11 cellular contexts compared by ENCODE assay signal in genomic region chr4:2057382-2058065, GRCh38. TPM values are rescaled to one million over a fixed set of nuclear protein-coding genes. Genes with fewer than 3 reads are reported as not detected.
A peak's percentile ranks its signal among the peaks of the same experiment; 100 is the strongest.
DNase-seq lines count a peak whose midpoint lies in the region; ATAC-seq and TF ChIP-seq lines count a peak whose summit lies in the region.
"Had no signal": no experiment of that assay in that cellular context is flagged by ENCODE, and none has a peak within 500 bp of the region (broad histone marks: within the 10 kb centered on the region; RNA-seq: fewer than 3 reads in every experiment).

No MANE protein-coding gene starts in this region.

- TF ChIP-seq CTCF in CD8-positive, alpha-beta T cell (IDR thresholded peaks at IDR 0.05): no peak
- TF ChIP-seq CTCF in H9 (conservative IDR thresholded peaks at IDR 0.05) (no peak), nephron progenitor cell (IDR thresholded peaks at IDR 0.05) (no peak)

- CTCF ChIA-PET in CD8-positive, alpha-beta T cell (lab: Charles Lee): interaction anchor here (0.7 kb wide), 1 partner anchor 10 kb away, joined by 4 read pairs; no protein-coding TSS in a partner anchor

- H4K8ac ChIP-seq in H9 (replicated peaks; ENCODE audit: insufficient read length, low read depth, low read length): no peak overlapping the region

- H3K4me1 ChIP-seq in CD8-positive, alpha-beta T cell (ENCODE audit: insufficient read depth, low read length): peaks cover 3% of the 10 kb centered on the region
- no peaks in the 10 kb centered on the region for H3K4me1 ChIP-seq in H9 (ENCODE audit: insufficient read depth, low read length)

- no peak overlapping the region for H3T11ph ChIP-seq in H9 (ENCODE audit: low read length)

- no peak overlapping the region for H3K56ac ChIP-seq in H9 (ENCODE audit: insufficient read length, low read depth, low read length)

- no peak overlapping the region for H2AK5ac ChIP-seq in H9 (ENCODE audit: insufficient read length, low read length)

- no peak overlapping the region for H3K4me3 ChIP-seq in CD8-positive, alpha-beta T cell (ENCODE audit: low read depth, low read length)

- peak overlapping the region; percentile 76 for H3K4me3 Mint-ChIP-seq in CD8-positive, alpha-beta T cell
- H3K4me3 Mint-ChIP-seq in H9: peak overlapping the region; percentile 53 to 73
- peak overlapping the region; percentile 57 for H3K4me3 Mint-ChIP-seq in activated naive CD8-positive, alpha-beta T cell treated with anti-CD3 and anti-CD28 coated beads, Interleukin-2, amount 50 U/mL, for 24 hours
- peak overlapping the region; percentile 78 for H3K4me3 Mint-ChIP-seq in nephron progenitor cell

- H3K14ac ChIP-seq in H9 (ENCODE audit: insufficient read depth, low read length): no peak overlapping the region

- H3K27me3 Mint-ChIP-seq in CD8-positive, alpha-beta T cell (ENCODE audit: low read depth): peaks cover 37% of the 10 kb centered on the region
- H3K27me3 Mint-ChIP-seq in H9 (ENCODE audit: low read depth) (peaks cover 73% of the 10 kb centered on the region), nephron progenitor cell (ENCODE audit: low read depth, poor library complexity) (peaks cover 70% of the 10 kb centered on the region)
- peaks cover 32% of the 10 kb centered on the region for H3K27me3 Mint-ChIP-seq in activated naive CD8-positive, alpha-beta T cell treated with anti-CD3 and anti-CD28 coated beads, Interleukin-2, amount 50 U/mL, for 24 hours

- peaks cover 6% of the 10 kb centered on the region for H3K4me1 Mint-ChIP-seq in CD8-positive, alpha-beta T cell (ENCODE audit: low read depth)
- H3K4me1 Mint-ChIP-seq in H9: peaks cover 2 to 10% of the 10 kb centered on the region in 2 experiments
- H3K4me1 Mint-ChIP-seq in activated naive CD8-positive, alpha-beta T cell treated with anti-CD3 and anti-CD28 coated beads, Interleukin-2, amount 50 U/mL, for 24 hours: peaks cover 2% of the 10 kb centered on the region
- H3K4me1 Mint-ChIP-seq in nephron progenitor cell: no peaks in the 10 kb centered on the region

- no peak for ATAC-seq in CD8-positive, alpha-beta T cell
- ATAC-seq in activated naive CD8-positive, alpha-beta T cell treated with anti-CD3 and anti-CD28 coated beads, Interleukin-2, amount 50 U/mL, for 24 hours: no peak
- ATAC-seq in GM21529 (IDR thresholded peaks at IDR 0.05; ENCODE audit: unreplicated experiment): no peak

- no peaks in the 10 kb centered on the region for H3K9me3 Mint-ChIP-seq in CD8-positive, alpha-beta T cell
- H3K9me3 Mint-ChIP-seq in H9: no peaks in the 10 kb centered on the region; a peak in 1 of 5 replicates
- H3K9me3 Mint-ChIP-seq in activated naive CD8-positive, alpha-beta T cell treated with anti-CD3 and anti-CD28 coated beads, Interleukin-2, amount 50 U/mL, for 24 hours: no peaks in the 10 kb centered on the region
- no peaks in the 10 kb centered on the region for H3K9me3 Mint-ChIP-seq in nephron progenitor cell

- H3K4ac ChIP-seq in H9 (ENCODE audit: low read depth, low read length): no peak overlapping the region

- H4K5ac ChIP-seq in H9 (ENCODE audit: insufficient read length, low read depth, low read length): no peak overlapping the region

- no peak for DNase-seq in CD8-positive, alpha-beta T cell
- DNase-seq in H9 (no peak), nephron progenitor cell (no peak), OCI-M1 (lab: John Stamatoyannopoulos, UW) (no peak), HT-29 (ENCODE audit: low spot score) (no peak)
- no peak for DNase-seq in activated naive CD8-positive, alpha-beta T cell treated with anti-CD3 and anti-CD28 coated beads, Interleukin-2, amount 50 U/mL, for 24 hours
- DNase-seq: activated CD8-positive, alpha-beta memory T cell treated with anti-CD3 and anti-CD28 coated beads for 24 hours; mesendoderm; NCI-H187 treated with DMSO at 0.1 percent for 48 hours had no signal

- H3K27ac Mint-ChIP-seq in CD8-positive, alpha-beta T cell: no peak overlapping the region
- H3K27ac Mint-ChIP-seq in H9 (no peak overlapping the region), nephron progenitor cell (no peak overlapping the region)
- no peak overlapping the region for H3K27ac Mint-ChIP-seq in activated naive CD8-positive, alpha-beta T cell treated with anti-CD3 and anti-CD28 coated beads, Interleukin-2, amount 50 U/mL, for 24 hours

- no peak overlapping the region for H3K23ac ChIP-seq in H9 (ENCODE audit: insufficient read length, low read depth, low read length)

- H4K20me1 ChIP-seq in H9 (ENCODE audit: control insufficient read depth, insufficient read depth, insufficient read length): no peaks in the 10 kb centered on the region

- no peaks in the 10 kb centered on the region for H3K36me3 ChIP-seq in CD8-positive, alpha-beta T cell (ENCODE audit: insufficient read depth, low read length)

- intact Hi-C loops in CD8-positive, alpha-beta T cell (cut with DNase I, micrococcal nuclease): no loop called here

- H2BK5ac ChIP-seq in H9 (ENCODE audit: insufficient read length, low read length): no peak overlapping the region

- H3K9me3 ChIP-seq in CD8-positive, alpha-beta T cell (ENCODE audit: low read length): no peaks in the 10 kb centered on the region
- no peaks in the 10 kb centered on the region for H3K9me3 ChIP-seq in H9 (ENCODE audit: control insufficient read depth, low read depth, low read length)

- no peak overlapping the region for H2BK120ac ChIP-seq in H9 (ENCODE audit: low read depth, low read length, poor library complexity, severe bottlenecking)

- H2AFZ ChIP-seq in H9 (ENCODE audit: low read length): no peak overlapping the region

- no peak overlapping the region for H3K18ac ChIP-seq in H9 (ENCODE audit: insufficient read length, low read depth, low read length)

- no peak overlapping the region for H3K9ac ChIP-seq in H9 (ENCODE audit: extremely low read depth, insufficient read length, low read length)

- H3K23me2 ChIP-seq in H9 (ENCODE audit: insufficient read length, low read depth, low read length, poor library complexity, severe bottlenecking): peaks cover 8% of the 10 kb centered on the region

- no peak overlapping the region for H4K91ac ChIP-seq in H9 (ENCODE audit: insufficient read length, low read depth, low read length)

- no peak overlapping the region for H2BK12ac ChIP-seq in H9 (ENCODE audit: insufficient read length, low read depth, low read length)

- no peaks in the 10 kb centered on the region for H3K36me3 Mint-ChIP-seq in CD8-positive, alpha-beta T cell
- H3K36me3 Mint-ChIP-seq in H9 (ENCODE audit: insufficient read depth in 1 of 3, low read depth in 3 of 3) (no peaks in the 10 kb centered on the region; a peak in 1 of 7 replicates), nephron progenitor cell (ENCODE audit: low read depth) (no peaks in the 10 kb centered on the region)
- no peaks in the 10 kb centered on the region for H3K36me3 Mint-ChIP-seq in activated naive CD8-positive, alpha-beta T cell treated with anti-CD3 and anti-CD28 coated beads, Interleukin-2, amount 50 U/mL, for 24 hours (ENCODE audit: low read depth)

- H3K27ac ChIP-seq in CD8-positive, alpha-beta T cell (ENCODE audit: low read depth, low read length): no peak overlapping the region
- no peak overlapping the region for H3K27ac ChIP-seq in H9 (ENCODE audit: insufficient read length, low read depth, low read length)
- H3K27ac ChIP-seq: C4-2B had no signal

- H3K27me3 ChIP-seq in CD8-positive, alpha-beta T cell (ENCODE audit: insufficient read depth, low read length): peaks cover 10% of the 10 kb centered on the region
- H3K27me3 ChIP-seq in H9 (ENCODE audit: insufficient read depth, low read length): peaks cover 21% of the 10 kb centered on the region

- peak overlapping the region; percentile 63 for H3K4me2 ChIP-seq in H9 (ENCODE audit: insufficient read depth, insufficient read length, low read length)

- no peak overlapping the region for H2BK20ac ChIP-seq in H9 (ENCODE audit: low read depth, low read length, poor library complexity, severe bottlenecking)

- no peak overlapping the region for H2BK15ac ChIP-seq in H9 (ENCODE audit: low read depth, low read length)

- no peaks in the 10 kb centered on the region for H3K79me1 ChIP-seq in H9 (ENCODE audit: insufficient read depth, low read depth, low read length, poor library complexity, severe bottlenecking)

- no CpG with 5 or more reads among the region's 26 CpGs for WGBS in H9 (ENCODE audit: extremely low coverage, insufficient read length, low lambda C conversion rate)

- no peaks in the 10 kb centered on the region for H3K79me2 ChIP-seq in H9 (ENCODE audit: insufficient read depth, low read length)

- POLR2A ChIA-PET in CD8-positive, alpha-beta T cell (lab: Charles Lee): no interaction called here

RNA-seq across cellular contexts. Expression of gene NAT8L, which starts 1.6 kb away (rescaled TPM):
- under 1 TPM; 0.08 to 0.11 TPM for total RNA-seq in CD8-positive, alpha-beta T cell
- 13.9 and 14.7 TPM in 2 replicates for total RNA-seq in H9 (2021)
- 0.08 TPM in 1 of 2 replicates, not detected in the other for total RNA-seq in HT-29 (2014; rRNA removed; shearing (Covaris generic))

RNA-seq across cellular contexts. Expression of gene NELFA, which starts 48.8 kb away (rescaled TPM):
- total RNA-seq in CD8-positive, alpha-beta T cell: 10 to 100 TPM; 39.0 to 45.8 TPM
- 54.0 and 55.0 TPM in 2 replicates for total RNA-seq in H9 (2021)
- 49.1 and 49.4 TPM in 2 replicates for total RNA-seq in HT-29 (2014; rRNA removed; shearing (Covaris generic))

Comparison
In these comparisons a context has a peak if more than half of its experiments do, and no peak if none do; other contexts are left out.
1. RNA of gene NAT8L, which starts 1.6 kb away (total RNA-seq): 13.9 to 14.7 TPM in H9; 0.08 to 0.11 TPM in CD8-positive, alpha-beta T cell and 0.08 TPM in HT-29; every median in the first group is over 10 times any median in the second.
2. Peak in every context shown above with its lines, with median percentiles within 50 percentile points of each other: H3K4me3 Mint-ChIP-seq.